In the genomic region with DNA sequence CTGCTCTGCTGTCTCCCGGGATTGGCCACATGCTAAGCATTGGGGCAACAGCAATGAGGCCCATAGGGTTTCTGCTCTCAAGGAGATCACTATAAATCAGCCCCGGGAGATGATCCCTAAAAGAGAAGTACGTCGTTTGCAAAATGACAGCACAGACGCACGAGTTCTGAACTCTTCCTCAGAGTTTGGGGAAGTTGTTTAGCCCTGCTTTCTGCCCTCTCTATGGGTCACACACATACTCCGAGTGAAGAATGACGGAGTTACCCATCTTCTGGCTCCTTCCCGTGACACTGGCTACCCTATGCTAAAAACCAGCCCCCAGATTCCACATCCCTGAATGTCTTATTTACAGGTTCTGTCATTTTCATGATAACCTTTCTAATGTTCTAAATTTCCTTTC, we compare ENCODE assay signal across 9 cellular contexts.
DNase-seq lines count a peak whose midpoint lies in the region; ATAC-seq and FAIRE-seq lines count a peak whose summit lies in the region.
"Had no signal": no experiment of that assay in that cellular context is flagged by ENCODE, and none has a peak within 500 bp of the region (broad histone marks: within the 10 kb centered on the region; RNA-seq: fewer than 3 reads in every experiment).

No MANE protein-coding gene starts in this region.

- peak; percentile 37 for ATAC-seq in GM19035 (IDR thresholded peaks at IDR 0.05; ENCODE audit: unreplicated experiment)
- peak; percentile 36 for ATAC-seq in HG02970 (IDR thresholded peaks at IDR 0.05; ENCODE audit: low FRiP score, unreplicated experiment)
- ATAC-seq in sciatic nerve, result peak; percentile 85

- intact Hi-C loops in sciatic nerve (cut with DNase I), result no loop called here

- DNase-seq in SIG-M5 (lab: John Stamatoyannopoulos, UW), result peak; percentile 29
- DNase-seq in sciatic nerve (ENCODE audit: low spot score), result no peak
- DNase-seq in HTR-8/SVneo (ENCODE audit: insufficient read length, low spot score), result no peak
- DNase-seq in UCSD-AML1 (lab: John Stamatoyannopoulos, UW; ENCODE audit: unreplicated experiment), result no peak
- no peak for DNase-seq in AG08396 (ENCODE audit: low spot score)
- DNase-seq in iPS-NIHi11 (ENCODE audit: low spot score), result no peak
- DNase-seq: stimulated activated CD4-positive, alpha-beta T cell treated with anti-CD3 and anti-CD28 coated beads, Interleukin-2, amount 100 ng/mL, for 48 hours had no signal

- FAIRE-seq in HTR-8/SVneo (lab: Jason Lieb, UNC), result no peak
